Comparison of ENCODE assay signal across 15 cellular contexts in the genomic region with DNA sequence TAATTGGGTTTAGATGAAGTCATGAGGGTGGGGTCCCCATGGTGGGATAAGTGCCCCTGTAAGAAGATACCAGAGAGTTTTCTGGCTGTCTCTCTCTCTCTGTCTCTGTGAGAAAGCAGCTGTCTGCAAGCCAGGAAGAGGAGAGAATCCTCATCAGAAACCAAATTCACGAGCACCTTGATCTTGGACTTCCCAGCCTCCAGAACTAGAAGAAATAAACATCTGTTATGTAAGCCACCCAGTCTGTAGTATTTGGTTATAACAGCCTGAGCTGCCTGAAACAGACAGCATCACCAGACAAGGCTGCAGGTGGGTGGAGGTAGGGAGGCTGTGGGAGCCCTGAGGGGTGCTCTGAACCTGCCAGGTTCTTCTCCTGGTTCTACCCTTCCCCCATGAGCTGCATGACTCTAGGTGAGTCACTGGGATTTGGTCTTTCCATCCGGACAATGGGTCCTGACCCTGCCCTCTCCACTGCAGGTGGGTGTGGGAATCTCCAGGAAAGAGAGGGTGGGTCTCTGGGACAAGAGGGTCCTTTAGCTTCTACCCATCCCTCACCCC.
"Had no signal": no experiment of that assay in that cellular context is flagged by ENCODE, and none has a peak within 500 bp of the region (broad histone marks: within the 10 kb centered on the region; RNA-seq: fewer than 3 reads in every experiment).

No MANE protein-coding gene starts in this region.

- ATAC-seq: stimulated activated naive CD8-positive, alpha-beta T cell treated with anti-CD3 and anti-CD28 coated beads, Interleukin-15, Interleukin-2, amounts not matched to agents 100 U/mL and 50 U/mL, for 24 hours had no signal

- H3K36me3 ChIP-seq: ascending aorta, SJCRH30 had no signal

- H3K27ac Mint-ChIP-seq: nephron had no signal

- H3K4me3 Mint-ChIP-seq: nephron had no signal

- H3K4me1 ChIP-seq: ascending aorta, SJCRH30, testis, uterus had no signal

- H3K27me3 ChIP-seq: ascending aorta, SJCRH30, testis, uterus had no signal

- H3K9me3 ChIP-seq: testis had no signal

- DNase-seq: activated CD4-positive, alpha-beta T cell treated with anti-CD3 and anti-CD28 coated beads, Interleukin-2, amount 50 U/mL, for 48 hours; activated gamma-delta T cell treated with Interleukin-2 at 50 U/mL for 16 hours; activated T-cell treated with anti-CD3 and anti-CD28 coated beads, Interleukin-2, amount 50 U/mL, for 48 hours; foreskin melanocyte; occipital lobe; SJCRH30; stimulated activated CD4-positive, alpha-beta T cell treated with anti-CD3 and anti-CD28 coated beads, Interleukin-4, amount 100 ng/mL, for 4 hours; stimulated activated CD8-positive, alpha-beta memory T cell treated with anti-CD3 and anti-CD28 coated beads, Interleukin-4, amount 100 ng/mL, for 48 hours; stimulated activated naive CD8-positive, alpha-beta T cell treated with anti-CD3 and anti-CD28 coated beads, Interleukin-15, Interleukin-2, amounts not matched to agents 100 U/mL and 50 U/mL, for 24 hours; T-helper 9 cell; testis had no signal

- H3K27ac ChIP-seq: ascending aorta, SJCRH30, testis, uterus had no signal

- H3K4me3 ChIP-seq: ascending aorta, SJCRH30, smooth muscle cell, testis, uterus had no signal
